8 cellular contexts compared by ENCODE assay signal in the genomic region with DNA sequence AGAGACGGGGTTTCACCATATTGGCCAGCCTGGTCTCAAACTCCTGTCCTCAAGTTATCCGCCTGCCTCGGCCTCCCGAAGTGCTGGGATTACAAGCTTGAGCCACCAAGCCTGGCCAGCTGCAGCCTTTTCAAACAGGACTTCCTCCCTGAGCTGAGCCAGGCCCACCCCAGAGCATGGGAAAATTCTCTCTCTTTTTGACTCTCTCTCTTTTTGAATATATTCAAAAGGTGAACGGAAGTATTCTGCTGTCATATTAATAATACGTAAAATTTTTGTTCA. TPM values are rescaled to one million over a fixed set of nuclear protein-coding genes. Genes with fewer than 3 reads are reported as not detected.
DNase-seq lines count a peak whose midpoint lies in the region; ATAC-seq, FAIRE-seq and TF ChIP-seq lines count a peak whose summit lies in the region.

No MANE protein-coding gene starts in this region.

- intact Hi-C loops in kidney (cut with DNase I) (no loop called here), testis (cut with DNase I; ENCODE audit: low total_unique reads) (no loop called here)

- H3K27me3 Mint-ChIP-seq in activated CD8-positive, alpha-beta memory T cell treated with anti-CD3 and anti-CD28 coated beads, Interleukin-2, amount 10 ng/mL, durations not matched to agents 7 days and 5 days = no peaks in the 10 kb centered on the region
- H3K27me3 Mint-ChIP-seq in activated naive CD8-positive, alpha-beta T cell treated with anti-CD3 and anti-CD28 coated beads, Interleukin-2, amount 10 ng/mL, durations not matched to agents 7 days and 5 days = no peaks in the 10 kb centered on the region

- POLR2A ChIA-PET in activated naive CD8-positive, alpha-beta T cell treated with anti-CD3 and anti-CD28 coated beads, Interleukin-2, amount 10 ng/mL, durations not matched to agents 7 days and 5 days (lab: Charles Lee) = interaction anchor here (1.0 to 4.1 kb wide), 24 partner anchors 8 to 345 kb away, joined by 3 to 87 read pairs (median 5); a partner anchor contains a TSS

- no peaks in the 10 kb centered on the region for H3K9me3 ChIP-seq in kidney (ENCODE audit: control insufficient read depth in 1 of 2, low read length in 2 of 2)
- H3K9me3 ChIP-seq in testis = no peaks in the 10 kb centered on the region

- H3K9ac ChIP-seq in kidney (ENCODE audit: low read length in 2 of 2) = peak overlapping the region; percentile 55 to 65

- TF ChIP-seq POLR2A in testis (IDR thresholded peaks at IDR 0.05) = no peak

- DNase-seq in activated CD8-positive, alpha-beta memory T cell treated with anti-CD3 and anti-CD28 coated beads, Interleukin-2, amount 10 ng/mL, durations not matched to agents 7 days and 5 days = peak; percentile 41
- DNase-seq in activated CD8-positive, alpha-beta memory T cell treated with anti-CD3 and anti-CD28 coated beads, Interleukin-2, amount 50 U/mL, for 4 hours = no peak
- no peak for DNase-seq in activated naive CD8-positive, alpha-beta T cell treated with anti-CD3 and anti-CD28 coated beads, Interleukin-2, amount 10 ng/mL, durations not matched to agents 7 days and 5 days
- no peak for DNase-seq in kidney
- DNase-seq in testis = peak; percentile 27
- no peak for DNase-seq in NCI-H526 (lab: John Stamatoyannopoulos, UW)
- no peak for DNase-seq in SKM-1 treated with dmso at 0.1 percent for 144 hours (lab: John Stamatoyannopoulos, UW; ENCODE audit: unreplicated experiment)
- no peak for DNase-seq in MV-4-11 (lab: John Stamatoyannopoulos, UW)

- H3K27ac Mint-ChIP-seq in activated CD8-positive, alpha-beta memory T cell treated with anti-CD3 and anti-CD28 coated beads, Interleukin-2, amount 10 ng/mL, durations not matched to agents 7 days and 5 days = peak overlapping the region; percentile 99
- H3K27ac Mint-ChIP-seq in activated naive CD8-positive, alpha-beta T cell treated with anti-CD3 and anti-CD28 coated beads, Interleukin-2, amount 10 ng/mL, durations not matched to agents 7 days and 5 days = peak overlapping the region; percentile 99

- no peaks in the 10 kb centered on the region for H3K36me3 ChIP-seq in kidney (ENCODE audit: control insufficient read depth in 1 of 2, insufficient read depth in 2 of 2, low read length in 2 of 2)
- H3K36me3 ChIP-seq in testis (ENCODE audit: low read depth, missing control alignments) = no peaks in the 10 kb centered on the region

- no peak for ATAC-seq in activated CD8-positive, alpha-beta memory T cell treated with anti-CD3 and anti-CD28 coated beads, Interleukin-2, amount 10 ng/mL, durations not matched to agents 7 days and 5 days
- no peak for ATAC-seq in activated naive CD8-positive, alpha-beta T cell treated with anti-CD3 and anti-CD28 coated beads, Interleukin-2, amount 10 ng/mL, durations not matched to agents 7 days and 5 days (ENCODE audit: low read depth)

- H3K4me1 Mint-ChIP-seq in activated CD8-positive, alpha-beta memory T cell treated with anti-CD3 and anti-CD28 coated beads, Interleukin-2, amount 10 ng/mL, durations not matched to agents 7 days and 5 days = peaks cover 26% of the 10 kb centered on the region
- peaks cover 14% of the 10 kb centered on the region for H3K4me1 Mint-ChIP-seq in activated naive CD8-positive, alpha-beta T cell treated with anti-CD3 and anti-CD28 coated beads, Interleukin-2, amount 10 ng/mL, durations not matched to agents 7 days and 5 days

- H3K4me3 Mint-ChIP-seq in activated CD8-positive, alpha-beta memory T cell treated with anti-CD3 and anti-CD28 coated beads, Interleukin-2, amount 10 ng/mL, durations not matched to agents 7 days and 5 days = peak overlapping the region; percentile 99
- H3K4me3 Mint-ChIP-seq in activated naive CD8-positive, alpha-beta T cell treated with anti-CD3 and anti-CD28 coated beads, Interleukin-2, amount 10 ng/mL, durations not matched to agents 7 days and 5 days = peak overlapping the region; percentile 98

- peaks cover 36% of the 10 kb centered on the region for H3K9me3 Mint-ChIP-seq in activated CD8-positive, alpha-beta memory T cell treated with anti-CD3 and anti-CD28 coated beads, Interleukin-2, amount 10 ng/mL, durations not matched to agents 7 days and 5 days (ENCODE audit: low read depth)
- H3K9me3 Mint-ChIP-seq in activated naive CD8-positive, alpha-beta T cell treated with anti-CD3 and anti-CD28 coated beads, Interleukin-2, amount 10 ng/mL, durations not matched to agents 7 days and 5 days = peaks cover 32% of the 10 kb centered on the region

- TF ChIP-seq CTCF in kidney (IDR thresholded peaks at IDR 0.05; ENCODE audit: borderline replicate concordance, extremely low read depth, insufficient read depth) (no peak), testis (IDR thresholded peaks at IDR 0.05) (no peak)

- no peaks in the 10 kb centered on the region for H3K27me3 ChIP-seq in testis

- peaks cover 61% of the 10 kb centered on the region for H3K36me3 Mint-ChIP-seq in activated CD8-positive, alpha-beta memory T cell treated with anti-CD3 and anti-CD28 coated beads, Interleukin-2, amount 10 ng/mL, durations not matched to agents 7 days and 5 days
- H3K36me3 Mint-ChIP-seq in activated naive CD8-positive, alpha-beta T cell treated with anti-CD3 and anti-CD28 coated beads, Interleukin-2, amount 10 ng/mL, durations not matched to agents 7 days and 5 days = peaks cover 48% of the 10 kb centered on the region

- H3K27ac ChIP-seq in kidney (ENCODE audit: low read depth in 2 of 2, low read length in 2 of 2) (peak overlapping the region in 1 of 2 donors; percentile 48), testis (peak overlapping the region; percentile 93 to 96)

- no peak for FAIRE-seq in kidney (lab: Jason Lieb, UNC)

- H3K4me3 ChIP-seq in kidney (ENCODE audit: low read length in 2 of 2) = peak overlapping the region; percentile 95 to 99
- H3K4me3 ChIP-seq in testis = peak overlapping the region; percentile 82 to 91

- H3K4me1 ChIP-seq in kidney (ENCODE audit: control insufficient read depth in 1 of 2, insufficient read depth in 1 of 2, low read depth in 1 of 2, low read length in 2 of 2) = peaks cover 0 to 3% of the 10 kb centered on the region in 2 donors
- H3K4me1 ChIP-seq in testis = no peaks in the 10 kb centered on the region

- CTCF ChIA-PET in activated CD8-positive, alpha-beta memory T cell treated with anti-CD3 and anti-CD28 coated beads, Interleukin-2, amount 10 ng/mL, durations not matched to agents 7 days and 5 days (lab: Charles Lee) = interaction anchor here (1.1 to 1.8 kb wide), 5 partner anchors 10 to 289 kb away, joined by 3 to 8 read pairs (median 5); a partner anchor contains a TSS

- WGBS in testis, 2 donors = 12 to 14% methylated on average over 6 of the region's 6 CpGs

RNA-seq across cellular contexts. Expression of a gene that starts 0.5 kb away (rescaled TPM):
- total RNA-seq in activated CD8-positive, alpha-beta memory T cell treated with anti-CD3 and anti-CD28 coated beads, Interleukin-2, amount 10 ng/mL, durations not matched to agents 7 days and 5 days = 10 to 100 TPM; 16.8 to 27.4 TPM
- total RNA-seq in activated naive CD8-positive, alpha-beta T cell treated with anti-CD3 and anti-CD28 coated beads, Interleukin-2, amount 10 ng/mL, durations not matched to agents 7 days and 5 days = 10 to 100 TPM; 39.4 to 41.5 TPM
- 37.8 TPM for total RNA-seq in kidney
- 7.4 TPM for polyA plus RNA-seq in kidney (ENCODE audit: insufficient read depth, low read depth, low replicate concordance)
- total RNA-seq in testis = 10 to 100 TPM; 28.9 to 39.4 TPM
- polyA plus RNA-seq in testis (ENCODE audit: insufficient read depth, low read depth, low replicate concordance) = 12.5 TPM

RNA-seq across cellular contexts. Expression of a gene that starts 43.6 kb away (rescaled TPM):
- 10 to 100 TPM; 19.9 to 20.2 TPM for total RNA-seq in activated CD8-positive, alpha-beta memory T cell treated with anti-CD3 and anti-CD28 coated beads, Interleukin-2, amount 10 ng/mL, durations not matched to agents 7 days and 5 days
- 10 to 100 TPM; 25.6 to 32.4 TPM for total RNA-seq in activated naive CD8-positive, alpha-beta T cell treated with anti-CD3 and anti-CD28 coated beads, Interleukin-2, amount 10 ng/mL, durations not matched to agents 7 days and 5 days
- total RNA-seq in kidney (15.3 TPM), testis (10 to 100 TPM; 10.2 to 15.3 TPM)
- polyA plus RNA-seq in kidney (ENCODE audit: insufficient read depth, low read depth, low replicate concordance) (5.4 TPM), testis (ENCODE audit: insufficient read depth, low read depth, low replicate concordance) (4.1 TPM)

Comparison
In these comparisons a context has a peak if more than half of its experiments do, and no peak if none do; other contexts are left out.
1. DNase-seq: peak in activated CD8-positive, alpha-beta memory T cell treated with anti-CD3 and anti-CD28 coated beads, Interleukin-2, amount 10 ng/mL, durations not matched to agents 7 days and 5 days (single experiment) and testis (single experiment); none in activated CD8-positive, alpha-beta memory T cell treated with anti-CD3 and anti-CD28 coated beads, Interleukin-2, amount 50 U/mL, for 4 hours (single experiment), activated naive CD8-positive, alpha-beta T cell treated with anti-CD3 and anti-CD28 coated beads, Interleukin-2, amount 10 ng/mL, durations not matched to agents 7 days and 5 days (single experiment), kidney (single experiment), NCI-H526 (0 of 2), SKM-1 treated with dmso at 0.1 percent for 144 hours (single experiment) and MV-4-11 (single experiment).